In the genomic region with DNA sequence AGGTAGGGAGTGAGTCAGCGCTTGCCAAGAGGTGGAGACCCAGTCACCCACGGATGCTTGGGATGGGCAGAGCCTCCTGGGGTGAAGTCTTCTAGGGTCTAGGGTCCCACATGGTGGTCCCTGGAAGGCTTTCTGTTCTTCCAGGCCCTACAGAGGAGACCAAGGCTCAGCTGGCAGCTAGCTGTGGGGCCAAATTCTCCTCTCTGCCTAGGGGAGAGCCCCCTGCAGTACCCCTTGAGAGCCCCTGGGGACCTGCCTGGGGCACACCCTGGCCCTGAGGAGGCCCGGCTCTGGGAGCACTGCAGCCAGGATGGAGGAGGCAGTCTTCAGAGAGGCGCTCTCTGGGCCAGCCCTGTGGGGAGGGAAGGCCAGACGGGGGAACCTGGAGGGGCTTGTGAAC, we compare ENCODE assay signal across 7 cellular contexts.
DNase-seq lines count a peak whose midpoint lies in the region; ATAC-seq and TF ChIP-seq lines count a peak whose summit lies in the region.
"Not testable (repeated sequence)": the region's sequence is repeated elsewhere in the genome, so short reads cannot be mapped to it uniquely, and the experiment has no call there.

No MANE protein-coding gene starts in this region.

- H3K36me3 Mint-ChIP-seq in activated naive CD8-positive, alpha-beta T cell treated with anti-CD3 and anti-CD28 coated beads, Interleukin-2, amount 10 ng/mL, durations not matched to agents 7 days and 5 days: peaks cover 13% of the 10 kb centered on the region

- not testable (repeated sequence) for TF ChIP-seq CTCF in RWPE1 (conservative IDR thresholded peaks at IDR 0.05; ENCODE audit: low read depth); coronary artery (IDR thresholded peaks at IDR 0.05); sigmoid colon (IDR thresholded peaks at IDR 0.05); suprapubic skin (IDR thresholded peaks at IDR 0.05)

- not testable (repeated sequence) for DNase-seq in RWPE1 (ENCODE audit: low spot score)
- DNase-seq in activated naive CD8-positive, alpha-beta T cell treated with anti-CD3 and anti-CD28 coated beads, Interleukin-2, amount 10 ng/mL, durations not matched to agents 7 days and 5 days: peak; percentile 25
- DNase-seq in coronary artery (ENCODE audit: low spot score): peak; percentile 3
- peak; percentile 33 for DNase-seq in mesenteric fat pad (ENCODE audit: low spot score)
- peak; percentile 26 for DNase-seq in sigmoid colon
- DNase-seq in suprapubic skin (ENCODE audit: low spot score in 2 of 2): peak; percentile 44 to 45

- H3K9me3 Mint-ChIP-seq in activated naive CD8-positive, alpha-beta T cell treated with anti-CD3 and anti-CD28 coated beads, Interleukin-2, amount 10 ng/mL, durations not matched to agents 7 days and 5 days: not testable (repeated sequence)

- WGBS in sigmoid colon, 2 donors: 90 to 91% methylated on average over 5 of the region's 5 CpGs
- 77% methylated on average over 2 of the region's 5 CpGs for WGBS in suprapubic skin

- peak overlapping the region in 6 of 11 experiments; percentile 26 to 77 (median 46); a peak in 8 of 22 replicates for H3K9ac ChIP-seq in BLaER1 treated with 17β-estradiol and CSF1 and Interleukin-3, amounts not matched to agents 10 nM and 100 nM

- peaks cover 20% of the 10 kb centered on the region for H3K4me1 Mint-ChIP-seq in activated naive CD8-positive, alpha-beta T cell treated with anti-CD3 and anti-CD28 coated beads, Interleukin-2, amount 10 ng/mL, durations not matched to agents 7 days and 5 days

- not testable (repeated sequence) for ATAC-seq in activated naive CD8-positive, alpha-beta T cell treated with anti-CD3 and anti-CD28 coated beads, Interleukin-2, amount 10 ng/mL, durations not matched to agents 7 days and 5 days (ENCODE audit: low read depth)

- POLR2A ChIA-PET in RWPE1 (lab: Yijun Ruan, JAX; ENCODE audit: low non-redundant PET); activated naive CD8-positive, alpha-beta T cell treated with anti-CD3 and anti-CD28 coated beads, Interleukin-2, amount 10 ng/mL, durations not matched to agents 7 days and 5 days (lab: Charles Lee): not testable (repeated sequence)

- H3K4me1 ChIP-seq in BLaER1 treated with 17β-estradiol and CSF1 and Interleukin-3, amounts not matched to agents 10 nM and 100 nM: peaks cover 61 to 82% (median 77%) of the 10 kb centered on the region in 10 experiments
- not testable (repeated sequence) for H3K4me1 ChIP-seq in sigmoid colon
- H3K4me1 ChIP-seq in suprapubic skin: peaks cover 48% of the 10 kb centered on the region

- H3K36me3 ChIP-seq in BLaER1 treated with 17β-estradiol and CSF1 and Interleukin-3, amounts not matched to agents 10 nM and 100 nM: peaks cover 9 to 48% (median 25%) of the 10 kb centered on the region in 11 experiments; a peak in 18 of 22 replicates
- H3K36me3 ChIP-seq in sigmoid colon: peaks cover under 1 to 42% (median 11%) of the 10 kb centered on the region in 4 donors
- peaks cover 39% of the 10 kb centered on the region for H3K36me3 ChIP-seq in suprapubic skin

- not testable (repeated sequence) for H3K4me3 ChIP-seq in BLaER1 treated with 17β-estradiol and CSF1 and Interleukin-3, amounts not matched to agents 10 nM and 100 nM; coronary artery; sigmoid colon; suprapubic skin

- not testable (repeated sequence) for H3K27me3 Mint-ChIP-seq in activated naive CD8-positive, alpha-beta T cell treated with anti-CD3 and anti-CD28 coated beads, Interleukin-2, amount 10 ng/mL, durations not matched to agents 7 days and 5 days

- not testable (repeated sequence) for H4K20me1 ChIP-seq in BLaER1 treated with 17β-estradiol and CSF1 and Interleukin-3, amounts not matched to agents 10 nM and 100 nM

- H3K4me2 ChIP-seq in BLaER1 treated with 17β-estradiol and CSF1 and Interleukin-3, amounts not matched to agents 10 nM and 100 nM: peak overlapping the region; percentile 36 to 95 (median 87); a peak in 21 of 22 replicates

- H3K4me3 Mint-ChIP-seq in activated naive CD8-positive, alpha-beta T cell treated with anti-CD3 and anti-CD28 coated beads, Interleukin-2, amount 10 ng/mL, durations not matched to agents 7 days and 5 days: not testable (repeated sequence)

- not testable (repeated sequence) for TF ChIP-seq EP300 in sigmoid colon (IDR thresholded peaks at IDR 0.05); suprapubic skin (IDR thresholded peaks at IDR 0.05)

- H3K9me3 ChIP-seq in BLaER1 treated with 17β-estradiol and CSF1 and Interleukin-3, amounts not matched to agents 10 nM and 100 nM (replicated peaks in 1 of 11); sigmoid colon; suprapubic skin: not testable (repeated sequence)

- TF ChIP-seq POLR2A in sigmoid colon (IDR thresholded peaks at IDR 0.05); suprapubic skin (IDR thresholded peaks at IDR 0.05): not testable (repeated sequence)

- CTCF ChIA-PET in RWPE1 (lab: Yijun Ruan, JAX): not testable (repeated sequence)

- H3K27ac ChIP-seq in BLaER1 treated with 17β-estradiol and CSF1 and Interleukin-3, amounts not matched to agents 10 nM and 100 nM: peak overlapping the region in 7 of 11 experiments; percentile 40 to 91 (median 74); a peak in 14 of 22 replicates
- H3K27ac ChIP-seq in RWPE1: peak overlapping the region; percentile 91
- not testable (repeated sequence) for H3K27ac ChIP-seq in coronary artery, sigmoid colon, suprapubic skin

- H3K27ac Mint-ChIP-seq in activated naive CD8-positive, alpha-beta T cell treated with anti-CD3 and anti-CD28 coated beads, Interleukin-2, amount 10 ng/mL, durations not matched to agents 7 days and 5 days: not testable (repeated sequence)

- H3K27me3 ChIP-seq in BLaER1 treated with 17β-estradiol and CSF1 and Interleukin-3, amounts not matched to agents 10 nM and 100 nM; suprapubic skin: not testable (repeated sequence)
- peaks cover 0 to 22% (median 4%) of the 10 kb centered on the region in 3 donors for H3K27me3 ChIP-seq in sigmoid colon

- intact Hi-C loops in sigmoid colon (cut with DNase I): not testable (repeated sequence)
